Comparison of ENCODE assay signal across 35 cellular contexts in genomic region chrX:112477653-112478052, GRCh38.
"Had no signal": no experiment of that assay in that cellular context is flagged by ENCODE, and none has a peak within 500 bp of the region (broad histone marks: within the 10 kb centered on the region; RNA-seq: fewer than 3 reads in every experiment).

No MANE protein-coding gene starts in this region.

- H3K36me3 ChIP-seq: MG63 had no signal

- H3K4me3 ChIP-seq: MG63 had no signal

- H3K9me3 ChIP-seq: MG63 had no signal

- H3K27me3 ChIP-seq: MG63 had no signal

- DNase-seq: Karpas-422, Kasumi-1, MG63, MM.1S, MV-4-11, NCI-H1048, NCI-H1092, NCI-H1092 treated with DMSO at 0.1 percent for 48 hours, NCI-H1105, NCI-H1105 treated with DMSO at 0.1 percent for 48 hours, NCI-H1417, NCI-H1417 treated with DMSO at 0.1 percent for 48 hours, NCI-H1436, NCI-H1436 treated with DMSO at 0.1 percent for 48 hours, NCI-H146, NCI-H1694, NCI-H1694 treated with DMSO at 0.1 percent for 48 hours, NCI-H187, NCI-H187 treated with DMSO at 0.1 percent for 48 hours, NCI-H1930, NCI-H2029, NCI-H2029 treated with DMSO at 0.1 percent for 48 hours, NCI-H2081, NCI-H2081 treated with DMSO at 0.1 percent for 48 hours, NCI-H2107, NCI-H2171, NCI-H2171 treated with DMSO at 0.1 percent for 48 hours, NCI-H2227 treated with DMSO at 0.1 percent for 48 hours, NCI-H226, NCI-H345, NCI-H446, NCI-H446 treated with DMSO at 0.1 percent for 48 hours, NCI-H510A, NCI-H510A treated with DMSO at 0.1 percent for 48 hours, NCI-H524 had no signal
